Comparison of ENCODE assay signal across 28 cellular contexts in genomic region chr4:18445110-18445509, GRCh38.
"Had no signal": no experiment of that assay in that cellular context is flagged by ENCODE, and none has a peak within 500 bp of the region (broad histone marks: within the 10 kb centered on the region; RNA-seq: fewer than 3 reads in every experiment).

No MANE protein-coding gene starts in this region.

- DNase-seq: activated CD4-positive, alpha-beta memory T cell treated with anti-CD3 and anti-CD28 coated beads for 36 hours; activated CD4-positive, alpha-beta T cell treated with anti-CD3 and anti-CD28 coated beads for 1 hour; activated CD4-positive, alpha-beta T cell treated with anti-CD3 and anti-CD28 coated beads for 48 hours; activated CD8-positive, alpha-beta memory T cell treated with anti-CD3 and anti-CD28 coated beads, Interleukin-2, amount 10 ng/mL, durations not matched to agents 7 days and 5 days; activated CD8-positive, alpha-beta memory T cell treated with anti-CD3 and anti-CD28 coated beads, Interleukin-2, amount 50 U/mL, for 4 hours; activated CD8-positive, alpha-beta T cell treated with anti-CD3 and anti-CD28 coated beads, Interleukin-2, amount 10 ng/mL, durations not matched to agents 7 days and 5 days; activated effector memory CD4-positive, alpha-beta T cell treated with anti-CD3 and anti-CD28 coated beads, Interleukin-2, amount 50 U/mL, for 16 hours; activated naive CD4-positive, alpha-beta T cell treated with anti-CD3 and anti-CD28 coated beads for 36 hours; activated naive CD8-positive, alpha-beta T cell treated with anti-CD3 and anti-CD28 coated beads for 36 hours; activated naive CD8-positive, alpha-beta T cell treated with anti-CD3 and anti-CD28 coated beads, Interleukin-2, amount 50 U/mL, for 24 hours; activated T-cell treated with anti-CD3 and anti-CD28 coated beads, Interleukin-2, amount 50 U/mL, for 1 hour; activated T-cell treated with anti-CD3 and anti-CD28 coated beads, Interleukin-2, amount 50 U/mL, for 48 hours; adrenal gland; amygdala; aorta; body of pancreas; caudate nucleus; cortex of kidney; dermis blood vessel endothelial cell; effector CD4-positive, alpha-beta T cell; effector memory CD8-positive, alpha-beta T cell; erythroblast; foreskin keratinocyte; gastrocnemius medialis; glutamatergic neuron; heart left ventricle; T-helper 17 cell; T1000 had no signal

- ATAC-seq: activated CD8-positive, alpha-beta memory T cell treated with anti-CD3 and anti-CD28 coated beads, Interleukin-2, amount 10 ng/mL, durations not matched to agents 7 days and 5 days; activated CD8-positive, alpha-beta T cell treated with anti-CD3 and anti-CD28 coated beads, Interleukin-2, amount 10 ng/mL, durations not matched to agents 7 days and 5 days; activated naive CD8-positive, alpha-beta T cell treated with anti-CD3 and anti-CD28 coated beads, Interleukin-2, amount 50 U/mL, for 24 hours; body of pancreas; effector memory CD8-positive, alpha-beta T cell; foreskin keratinocyte; gastrocnemius medialis; heart left ventricle; T-helper 17 cell had no signal
